14 cellular contexts compared by ENCODE assay signal in the genomic region with DNA sequence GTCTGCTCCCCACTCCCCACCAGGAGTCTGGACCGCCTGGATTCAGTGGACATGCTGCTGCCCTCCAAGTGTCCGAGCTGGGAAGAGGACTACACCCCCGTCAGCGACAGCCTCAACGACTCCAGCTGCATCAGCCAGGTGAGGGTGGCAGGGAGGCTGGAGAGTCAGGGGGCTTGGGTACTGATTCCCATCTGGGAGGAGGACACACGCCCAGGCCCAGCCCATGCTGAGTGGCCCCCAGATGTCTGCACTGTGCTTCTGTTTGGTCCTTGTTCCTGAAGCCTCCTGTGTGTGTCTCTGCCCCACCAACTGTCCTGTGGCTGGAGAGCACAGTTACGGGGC.
DNase-seq lines count a peak whose midpoint lies in the region; ATAC-seq and TF ChIP-seq lines count a peak whose summit lies in the region.
"Had no signal": no experiment of that assay in that cellular context is flagged by ENCODE, and none has a peak within 500 bp of the region (broad histone marks: within the 10 kb centered on the region; RNA-seq: fewer than 3 reads in every experiment).

No MANE protein-coding gene starts in this region.

- TF ChIP-seq POLR2A in Peyer's patch (IDR thresholded peaks at IDR 0.05), result no peak

- BruUV-seq in A673 (replicated peaks; lab: Mats Ljungman, UMichigan), result no TSS peak

- DNase-seq in A673 (ENCODE audit: low spot score), result no peak
- peak; percentile 34 for DNase-seq in GM13976 (ENCODE audit: low spot score)
- no peak for DNase-seq in RWPE1 (ENCODE audit: low spot score)
- no peak for DNase-seq in glutamatergic neuron
- no peak for DNase-seq in kidney tubule cell (ENCODE audit: low spot score)
- DNase-seq in activated CD8-positive, alpha-beta memory T cell treated with anti-CD3 and anti-CD28 coated beads, Interleukin-2, amount 10 ng/mL, durations not matched to agents 7 days and 5 days, result no peak
- no peak for DNase-seq in Peyer's patch

- H3K27me3 ChIP-seq in A673 (replicated peaks; ENCODE audit: insufficient read depth, low read depth, low read length, poor library complexity) (no peaks in the 10 kb centered on the region), Peyer's patch (no peaks in the 10 kb centered on the region)
- H3K27me3 ChIP-seq: BE2C, colonic mucosa had no signal

- no peak overlapping the region for H3K4me3 ChIP-seq in A673 (ENCODE audit: low read depth, low read length, poor library complexity, severe bottlenecking)
- H3K4me3 ChIP-seq in Peyer's patch, result no peak overlapping the region
- H3K4me3 ChIP-seq: colonic mucosa, stomach had no signal

- POLR2A ChIA-PET in A673 (lab: Charles Lee; ENCODE audit: low non-redundant PET) (no interaction called here), RWPE1 (lab: Yijun Ruan, JAX; ENCODE audit: low non-redundant PET) (interaction anchor here (0.6 kb wide), 1 partner anchor 229 kb away, joined by 3 read pairs; no protein-coding TSS in a partner anchor)

- H3K4me1 ChIP-seq in A673 (ENCODE audit: insufficient read depth, low read length, poor library complexity, severe bottlenecking), result no peaks in the 10 kb centered on the region
- H3K4me1 ChIP-seq in Peyer's patch, result peaks cover 0 to 4% (median 0%) of the 10 kb centered on the region in 4 donors
- H3K4me1 ChIP-seq: BE2C, colonic mucosa had no signal

- H3K36me3 ChIP-seq in A673 (ENCODE audit: insufficient read depth, low read length, poor library complexity, severe bottlenecking) (no peaks in the 10 kb centered on the region), Peyer's patch (no peaks in the 10 kb centered on the region)
- H3K36me3 ChIP-seq: BE2C, colonic mucosa, neutrophil, stomach had no signal

- ATAC-seq in activated CD8-positive, alpha-beta memory T cell treated with anti-CD3 and anti-CD28 coated beads, Interleukin-2, amount 10 ng/mL, durations not matched to agents 7 days and 5 days, result no peak
- ATAC-seq in HG02973 (IDR thresholded peaks at IDR 0.05; ENCODE audit: unreplicated experiment), result no peak

- no peak overlapping the region for H3K27ac Mint-ChIP-seq in glutamatergic neuron (ENCODE audit: unreplicated experiment)
- no peak overlapping the region for H3K27ac Mint-ChIP-seq in activated CD8-positive, alpha-beta memory T cell treated with anti-CD3 and anti-CD28 coated beads, Interleukin-2, amount 10 ng/mL, durations not matched to agents 7 days and 5 days
- H3K27ac Mint-ChIP-seq: activated CD4-positive, alpha-beta T cell treated with anti-CD3 and anti-CD28 coated beads, Interleukin-2, amount 10 ng/mL, durations not matched to agents 24 days and 14 days; activated naive CD8-positive, alpha-beta T cell treated with anti-CD3 and anti-CD28 coated beads, Interleukin-2, amount 10 ng/mL, durations not matched to agents 7 days and 5 days had no signal

- CTCF ChIA-PET in A673 (lab: Charles Lee) (interaction anchor here (0.5 to 1.7 kb wide), 9 partner anchors 166 to 447 kb away, joined by 3 to 9 read pairs (median 4); no protein-coding TSS in a partner anchor), RWPE1 (lab: Yijun Ruan, JAX) (interaction anchor here (0.6 to 5.9 kb wide), 62 partner anchors 8 to 490 kb away, joined by 3 to 100 read pairs (median 4); partner anchors contain the start of gene AAR2)
- CTCF ChIA-PET in activated CD8-positive, alpha-beta memory T cell treated with anti-CD3 and anti-CD28 coated beads, Interleukin-2, amount 10 ng/mL, durations not matched to agents 7 days and 5 days (lab: Charles Lee), result interaction anchor here (0.6 to 6.2 kb wide), 33 partner anchors 9 to 449 kb away, joined by 3 to 68 read pairs (median 4); no protein-coding TSS in a partner anchor

- H3K9me3 Mint-ChIP-seq in glutamatergic neuron (ENCODE audit: unreplicated experiment), result no peaks in the 10 kb centered on the region
- H3K9me3 Mint-ChIP-seq in activated CD8-positive, alpha-beta memory T cell treated with anti-CD3 and anti-CD28 coated beads, Interleukin-2, amount 10 ng/mL, durations not matched to agents 7 days and 5 days (ENCODE audit: low read depth), result no peaks in the 10 kb centered on the region
- H3K9me3 Mint-ChIP-seq: activated CD4-positive, alpha-beta T cell treated with anti-CD3 and anti-CD28 coated beads, Interleukin-2, amount 10 ng/mL, durations not matched to agents 24 days and 14 days; activated naive CD8-positive, alpha-beta T cell treated with anti-CD3 and anti-CD28 coated beads, Interleukin-2, amount 10 ng/mL, durations not matched to agents 7 days and 5 days had no signal

- H3K27me3 Mint-ChIP-seq in glutamatergic neuron (ENCODE audit: unreplicated experiment), result peaks cover 9% of the 10 kb centered on the region
- peaks cover 2% of the 10 kb centered on the region for H3K27me3 Mint-ChIP-seq in activated CD8-positive, alpha-beta memory T cell treated with anti-CD3 and anti-CD28 coated beads, Interleukin-2, amount 10 ng/mL, durations not matched to agents 7 days and 5 days
- H3K27me3 Mint-ChIP-seq: activated naive CD8-positive, alpha-beta T cell treated with anti-CD3 and anti-CD28 coated beads, Interleukin-2, amount 10 ng/mL, durations not matched to agents 7 days and 5 days had no signal

- H3K4me1 Mint-ChIP-seq in glutamatergic neuron (ENCODE audit: low read depth, unreplicated experiment), result peaks cover 10% of the 10 kb centered on the region
- peaks cover 3% of the 10 kb centered on the region for H3K4me1 Mint-ChIP-seq in activated CD8-positive, alpha-beta memory T cell treated with anti-CD3 and anti-CD28 coated beads, Interleukin-2, amount 10 ng/mL, durations not matched to agents 7 days and 5 days

- in situ Hi-C loops in GM13976 (cut with MboI; ENCODE audit: low sequenced_read_pairs, unreplicated experiment), result loop anchor here (10.0 to 25.0 kb wide), 2 partner anchors 235 to 452 kb away; no protein-coding TSS in a partner anchor

- TF ChIP-seq CTCF in A673 (conservative IDR thresholded peaks at IDR 0.05; ENCODE audit: low read depth, low read length) (peak; percentile 33; the same call in 1 of the 2 replicates), GM13976 (IDR thresholded peaks at IDR 0.05; ENCODE audit: borderline replicate concordance, control extremely low read depth, extremely low read depth, insufficient read depth, missing control alignments) (no peak), RWPE1 (conservative IDR thresholded peaks at IDR 0.05; ENCODE audit: low read depth) (peak; percentile 75), glutamatergic neuron (IDR thresholded peaks at IDR 0.05; ENCODE audit: partially characterized antibody, unreplicated experiment) (peak; percentile 60), Peyer's patch (IDR thresholded peaks at IDR 0.05) (no peak)

- H3K36me3 Mint-ChIP-seq in glutamatergic neuron (ENCODE audit: unreplicated experiment), result no peaks in the 10 kb centered on the region
- H3K36me3 Mint-ChIP-seq in activated CD8-positive, alpha-beta memory T cell treated with anti-CD3 and anti-CD28 coated beads, Interleukin-2, amount 10 ng/mL, durations not matched to agents 7 days and 5 days, result no peaks in the 10 kb centered on the region
- H3K36me3 Mint-ChIP-seq: activated naive CD8-positive, alpha-beta T cell treated with anti-CD3 and anti-CD28 coated beads, Interleukin-2, amount 10 ng/mL, durations not matched to agents 7 days and 5 days had no signal

- no peaks in the 10 kb centered on the region for H3K9me3 ChIP-seq in A673 (ENCODE audit: low read depth, low read length, poor library complexity, severe bottlenecking)
- H3K9me3 ChIP-seq in Peyer's patch, result no peaks in the 10 kb centered on the region
- H3K9me3 ChIP-seq: BE2C, colonic mucosa, neutrophil, stomach had no signal

- H3K4me3 Mint-ChIP-seq in glutamatergic neuron (ENCODE audit: unreplicated experiment), result no peak overlapping the region
- no peak overlapping the region for H3K4me3 Mint-ChIP-seq in activated CD8-positive, alpha-beta memory T cell treated with anti-CD3 and anti-CD28 coated beads, Interleukin-2, amount 10 ng/mL, durations not matched to agents 7 days and 5 days
- H3K4me3 Mint-ChIP-seq: activated CD4-positive, alpha-beta T cell treated with anti-CD3 and anti-CD28 coated beads, Interleukin-2, amount 10 ng/mL, durations not matched to agents 24 days and 14 days; activated naive CD8-positive, alpha-beta T cell treated with anti-CD3 and anti-CD28 coated beads, Interleukin-2, amount 10 ng/mL, durations not matched to agents 7 days and 5 days had no signal

- H3K27ac ChIP-seq in A673 (ENCODE audit: low read depth, low read length, poor library complexity, severe bottlenecking), result no peak overlapping the region
- H3K27ac ChIP-seq in RWPE1, result no peak overlapping the region
- H3K27ac ChIP-seq in Peyer's patch, result no peak overlapping the region
- H3K27ac ChIP-seq: colonic mucosa, neutrophil, stomach had no signal

- intact Hi-C loops in A673 (cut with micrococcal nuclease; ENCODE audit: unreplicated experiment), result loop anchor here (1.0 to 10.0 kb wide), 3 partner anchors 167 to 445 kb away; no protein-coding TSS in a partner anchor

Comparison
In these comparisons a context has a peak if more than half of its experiments do, and no peak if none do; other contexts are left out.
1. CTCF ChIP-seq: peak in A673 (single experiment), RWPE1 (single experiment) and glutamatergic neuron (single experiment); none in GM13976 (single experiment) and Peyer's patch (0 of 6).